ENCODE assay signal across 23 cellular contexts in the genomic region with DNA sequence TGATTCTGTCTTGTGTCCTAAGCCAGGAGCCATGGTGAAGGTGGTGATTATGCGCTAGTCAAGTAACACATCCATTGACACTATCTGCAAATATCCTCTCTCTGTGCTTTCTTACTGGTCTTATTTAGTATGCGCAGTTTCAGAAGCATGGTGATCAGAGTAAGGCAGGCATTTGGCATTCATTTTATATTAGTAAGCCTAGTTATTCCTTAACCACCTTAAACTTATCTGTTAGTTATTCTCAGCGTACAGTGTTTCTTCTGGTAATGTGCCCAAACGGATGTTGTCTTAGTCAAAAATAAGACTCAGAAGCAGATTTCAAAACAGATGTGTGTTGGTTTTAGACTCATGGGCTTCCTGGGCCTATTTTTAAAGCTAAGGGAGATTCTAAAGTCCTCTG.
A peak's percentile ranks its signal among the peaks of the same experiment; 100 is the strongest.
DNase-seq lines count a peak whose midpoint lies in the region; ATAC-seq and TF ChIP-seq lines count a peak whose summit lies in the region.
"Had no signal": no experiment of that assay in that cellular context is flagged by ENCODE, and none has a peak within 500 bp of the region (broad histone marks: within the 10 kb centered on the region; RNA-seq: fewer than 3 reads in every experiment).

No MANE protein-coding gene starts in this region.

- H3K9me3 Mint-ChIP-seq in CD4-positive, alpha-beta T cell = no peaks in the 10 kb centered on the region
- H3K9me3 Mint-ChIP-seq: activated B cell treated with CpG ODN at 0.5 μM for 24 hours had no signal

- no peaks in the 10 kb centered on the region for H3K27me3 Mint-ChIP-seq in CD4-positive, alpha-beta T cell
- H3K27me3 Mint-ChIP-seq: activated B cell treated with CpG ODN at 0.5 μM for 24 hours; effector memory CD8-positive, alpha-beta T cell had no signal

- peak; percentile 56 for DNase-seq in glomerular visceral epithelial cell (ENCODE audit: extremely low spot score)
- no peak for DNase-seq in CD4-positive, alpha-beta T cell
- no peak for DNase-seq in NCI-H146 (lab: John Stamatoyannopoulos, UW)
- DNase-seq in stimulated activated CD4-positive, alpha-beta T cell treated with anti-CD3 and anti-CD28 coated beads, Interleukin-4, amount 100 ng/mL, for 1 hour = no peak
- no peak for DNase-seq in AG20443 (ENCODE audit: low spot score)
- DNase-seq: activated B cell treated with CpG ODN at 0.5 μM for 24 hours; activated CD8-positive, alpha-beta T cell treated with anti-CD3 and anti-CD28 coated beads, Interleukin-2, amount 10 ng/mL, durations not matched to agents 7 days and 5 days; activated T-cell treated with anti-CD3 and anti-CD28 coated beads, Interleukin-2, amount 50 U/mL, for 72 hours; CD4-positive, alpha-beta memory T cell; central memory CD4-positive, alpha-beta T cell; effector memory CD8-positive, alpha-beta T cell; left lung; NCI-H187 treated with DMSO at 0.1 percent for 48 hours; NCI-H524 treated with DMSO at 0.1 percent for 48 hours; ovary; SIG-M5; uterus had no signal

- intact Hi-C loops in CD4-positive, alpha-beta T cell (cut with DNase I, micrococcal nuclease) = no loop called here

- CTCF ChIA-PET in CD4-positive, alpha-beta T cell (lab: Charles Lee) = no interaction called here

- no peak overlapping the region for H3K27ac ChIP-seq in CD4-positive, alpha-beta T cell (ENCODE audit: low read depth, low read length)
- H3K27ac ChIP-seq: HL-60, left lung, ovary, uterus had no signal

- H3K36me3 Mint-ChIP-seq in CD4-positive, alpha-beta T cell (ENCODE audit: low read depth) = no peaks in the 10 kb centered on the region
- H3K36me3 Mint-ChIP-seq: CD4-positive, alpha-beta memory T cell had no signal

- POLR2A ChIA-PET in CD4-positive, alpha-beta T cell (lab: Charles Lee) = no interaction called here

- no peaks in the 10 kb centered on the region for H3K27me3 ChIP-seq in CD4-positive, alpha-beta T cell (ENCODE audit: control insufficient read depth, insufficient read depth, low read length)
- H3K27me3 ChIP-seq: left lung, ovary, uterus had no signal

- H3K4me3 Mint-ChIP-seq in CD4-positive, alpha-beta T cell = no peak overlapping the region
- H3K4me3 Mint-ChIP-seq: activated B cell treated with CpG ODN at 0.5 μM for 24 hours; activated CD8-positive, alpha-beta T cell treated with anti-CD3 and anti-CD28 coated beads, Interleukin-2, amount 10 ng/mL, durations not matched to agents 7 days and 5 days; activated T-cell treated with anti-CD3 and anti-CD28 coated beads, Interleukin-2, amount 50 U/mL, for 72 hours; CD4-positive, alpha-beta memory T cell; effector memory CD8-positive, alpha-beta T cell; T-helper 1 cell treated with Interleukin-12 subunit alpha and Interleukin-12 subunit beta and Interleukin-4 antibody, amounts not matched to agents 30 μg/mL and 1 μg/mL, for 36 hours had no signal

- no peaks in the 10 kb centered on the region for H3K4me1 Mint-ChIP-seq in CD4-positive, alpha-beta T cell (ENCODE audit: low read depth)
- H3K4me1 Mint-ChIP-seq: activated B cell treated with CpG ODN at 0.5 μM for 24 hours; CD4-positive, alpha-beta memory T cell had no signal

- no peak for TF ChIP-seq CTCF in CD4-positive, alpha-beta T cell (IDR thresholded peaks at IDR 0.05)

- peak; percentile 56 for ATAC-seq in GM18511 (IDR thresholded peaks at IDR 0.05; ENCODE audit: unreplicated experiment)
- peak; percentile 72 for ATAC-seq in GM21529 (IDR thresholded peaks at IDR 0.05; ENCODE audit: unreplicated experiment)
- ATAC-seq in HG03460 (IDR thresholded peaks at IDR 0.05; ENCODE audit: unreplicated experiment) = peak; percentile 55
- ATAC-seq in CD4-positive, alpha-beta T cell (ENCODE audit: poor library complexity) = no peak
- ATAC-seq: activated CD8-positive, alpha-beta T cell treated with anti-CD3 and anti-CD28 coated beads, Interleukin-2, amount 10 ng/mL, durations not matched to agents 7 days and 5 days; activated T-cell treated with anti-CD3 and anti-CD28 coated beads, Interleukin-2, amount 50 U/mL, for 72 hours; effector memory CD8-positive, alpha-beta T cell; left lung had no signal

- H3K9me3 ChIP-seq in CD4-positive, alpha-beta T cell (ENCODE audit: control insufficient read depth, low read length) = no peaks in the 10 kb centered on the region
- H3K9me3 ChIP-seq: HAP-1, left lung, ovary, uterus had no signal

- no peak overlapping the region for H3K27ac Mint-ChIP-seq in CD4-positive, alpha-beta T cell
- H3K27ac Mint-ChIP-seq: activated B cell treated with CpG ODN at 0.5 μM for 24 hours; activated CD8-positive, alpha-beta T cell treated with anti-CD3 and anti-CD28 coated beads, Interleukin-2, amount 10 ng/mL, durations not matched to agents 7 days and 5 days; activated T-cell treated with anti-CD3 and anti-CD28 coated beads, Interleukin-2, amount 50 U/mL, for 72 hours; CD4-positive, alpha-beta memory T cell; effector memory CD8-positive, alpha-beta T cell; T-helper 1 cell treated with Interleukin-12 subunit alpha and Interleukin-12 subunit beta and Interleukin-4 antibody, amounts not matched to agents 30 μg/mL and 1 μg/mL, for 36 hours had no signal
